14 cellular contexts compared by ENCODE assay signal in the genomic region with DNA sequence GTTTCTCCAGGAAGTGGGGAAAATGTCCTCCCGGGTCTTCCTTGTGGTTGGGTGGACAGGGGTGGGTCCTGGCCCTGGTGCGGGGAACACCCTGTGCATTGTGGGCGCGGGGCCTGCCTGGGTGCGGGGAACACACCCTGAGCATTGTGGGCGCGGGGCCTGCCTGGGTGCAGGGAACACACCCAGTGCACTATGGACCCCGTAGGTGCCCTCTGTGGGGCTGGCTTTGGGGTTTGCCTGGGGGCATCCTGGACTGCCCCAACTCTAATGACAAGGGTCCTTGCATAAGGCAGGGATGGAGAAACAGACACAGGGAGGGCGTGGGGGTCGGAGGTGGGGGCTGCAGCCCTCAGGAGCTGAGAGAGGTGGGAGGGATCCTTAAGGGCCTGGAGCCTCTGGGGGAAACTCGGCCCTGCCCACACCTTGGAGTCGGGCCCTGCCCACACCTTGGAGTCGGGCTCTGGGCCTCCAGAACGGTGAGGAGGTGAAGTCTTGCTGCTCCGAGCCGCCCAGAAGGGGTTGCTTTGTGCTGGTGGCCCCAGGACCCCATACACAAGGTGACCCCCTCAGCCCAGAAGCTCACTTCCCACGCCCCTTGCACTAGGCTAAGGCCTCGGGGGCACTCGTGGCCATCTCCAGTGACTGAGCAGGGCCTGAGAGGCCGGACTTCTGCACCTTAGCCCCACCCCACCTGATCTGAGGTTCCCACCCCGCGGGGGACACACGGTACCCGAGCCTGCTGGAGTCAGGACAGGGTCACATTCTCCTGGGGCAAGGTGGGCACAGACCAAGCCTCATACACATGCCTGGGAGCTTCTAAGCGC.
DNase-seq lines count a peak whose midpoint lies in the region; ATAC-seq and TF ChIP-seq lines count a peak whose summit lies in the region.
"Had no signal": no experiment of that assay in that cellular context is flagged by ENCODE, and none has a peak within 500 bp of the region (broad histone marks: within the 10 kb centered on the region; RNA-seq: fewer than 3 reads in every experiment).

No MANE protein-coding gene starts in this region.

- H3K4me1 ChIP-seq in A673 (ENCODE audit: insufficient read depth, low read length, poor library complexity, severe bottlenecking) (peaks cover 14% of the 10 kb centered on the region), BLaER1 (peaks cover 43% of the 10 kb centered on the region), lower lobe of right lung (no peaks in the 10 kb centered on the region)

- H3K4me3 ChIP-seq in A673 (ENCODE audit: low read depth, low read length, poor library complexity, severe bottlenecking) (no peak overlapping the region), BLaER1 (no peak overlapping the region), SK-N-MC (peak overlapping the region; percentile 68), lower lobe of right lung (no peak overlapping the region)

- no peaks in the 10 kb centered on the region for H4K20me1 ChIP-seq in BLaER1

- peak; percentile 14 for ATAC-seq in omental fat pad (ENCODE audit: low FRiP score)
- no peak for ATAC-seq in GM19324 (IDR thresholded peaks at IDR 0.05; ENCODE audit: low FRiP score, unreplicated experiment)
- no peak for ATAC-seq in lower lobe of right lung
- ATAC-seq: CD8-positive, alpha-beta T cell had no signal

- no peaks in the 10 kb centered on the region for H3K27me3 ChIP-seq in A673 (replicated peaks; ENCODE audit: insufficient read depth, low read depth, low read length, poor library complexity)
- no peaks in the 10 kb centered on the region for H3K27me3 ChIP-seq in BLaER1
- peaks cover 7% of the 10 kb centered on the region for H3K27me3 ChIP-seq in lower lobe of right lung (ENCODE audit: low read depth)

- CTCF ChIA-PET in A673 (lab: Charles Lee), result no interaction called here

- intact Hi-C loops in A673 (cut with micrococcal nuclease; ENCODE audit: unreplicated experiment) (no loop called here), lower lobe of right lung (cut with DNase I) (no loop called here)

- TF ChIP-seq CTCF in A673 (conservative IDR thresholded peaks at IDR 0.05; ENCODE audit: low read depth, low read length) (no peak), omental fat pad (IDR thresholded peaks at IDR 0.05) (no peak), lower lobe of right lung (IDR thresholded peaks at IDR 0.05) (no peak)

- BruUV-seq in A673 (replicated peaks; lab: Mats Ljungman, UMichigan), result no TSS peak

- peak overlapping the region; percentile 56 for H3K27ac ChIP-seq in A673 (ENCODE audit: low read depth, low read length, poor library complexity, severe bottlenecking)
- no peak overlapping the region for H3K27ac ChIP-seq in BLaER1
- H3K27ac ChIP-seq in SK-N-MC, result peak overlapping the region; percentile 60; the same call in 1 of the 2 replicates
- H3K27ac ChIP-seq in lower lobe of right lung, result no peak overlapping the region
- H3K27ac ChIP-seq: HL-60 had no signal

- H3K36me3 ChIP-seq in A673 (ENCODE audit: insufficient read depth, low read length, poor library complexity, severe bottlenecking) (no peaks in the 10 kb centered on the region), BLaER1 (no peaks in the 10 kb centered on the region), SK-N-MC (ENCODE audit: insufficient read depth, low read length) (no peaks in the 10 kb centered on the region), lower lobe of right lung (no peaks in the 10 kb centered on the region)

- H3K4me2 ChIP-seq in BLaER1, result peak overlapping the region; percentile 66

- H3K9me3 ChIP-seq in A673 (ENCODE audit: low read depth, low read length, poor library complexity, severe bottlenecking) (no peaks in the 10 kb centered on the region), BLaER1 (no peaks in the 10 kb centered on the region), SK-N-MC (ENCODE audit: low read depth, low read length) (no peaks in the 10 kb centered on the region), lower lobe of right lung (no peaks in the 10 kb centered on the region)

- POLR2A ChIA-PET in A673 (lab: Charles Lee; ENCODE audit: low non-redundant PET), result no interaction called here

- H3K9ac ChIP-seq in BLaER1 (no peak overlapping the region), SK-N-MC (ENCODE audit: insufficient read length) (no peak overlapping the region)

- DNase-seq in A673 (ENCODE audit: low spot score) (no peak), SK-N-MC (ENCODE audit: low read depth, low spot score) (no peak), omental fat pad (ENCODE audit: low spot score) (no peak), middle frontal gyrus (ENCODE audit: extremely low spot score, low spot score) (no peak), lower lobe of right lung (no peak)
- DNase-seq: AML-193; Calu3; CD8-positive, alpha-beta T cell; DMS79 treated with DMSO at 0.1 percent for 48 hours; GF-D8; H9 had no signal

Comparison
In these comparisons a context has a peak if more than half of its experiments do, and no peak if none do; other contexts are left out.
1. H3K27ac ChIP-seq: peak in A673 (single experiment) and SK-N-MC (single experiment); none in BLaER1 (single experiment) and lower lobe of right lung (single experiment).